Comparison of ENCODE assay signal across 8 cellular contexts in genomic region chr1:201020647-201021332, GRCh38. TPM values are rescaled to one million over a fixed set of nuclear protein-coding genes. Genes with fewer than 3 reads are reported as not detected.
DNase-seq lines count a peak whose midpoint lies in the region; ATAC-seq and TF ChIP-seq lines count a peak whose summit lies in the region.

No MANE protein-coding gene starts in this region.

- 80% methylated on average over 1 of the region's 10 CpGs; no CpG with 5 or more reads in 1 of the 2 donors for WGBS in gastroesophageal sphincter (ENCODE audit: low coverage in 1 of 2), 2 donors

- intact Hi-C loops in left colon (cut with DNase I, micrococcal nuclease): no loop called here

- no peaks in the 10 kb centered on the region for H3K36me3 ChIP-seq in gastroesophageal sphincter

- no peak for TF ChIP-seq CTCF in gastroesophageal sphincter (IDR thresholded peaks at IDR 0.05)

- no peaks in the 10 kb centered on the region for H3K9me3 Mint-ChIP-seq in activated naive CD8-positive, alpha-beta T cell (ENCODE audit: low read depth)

- peak overlapping the region; percentile 98 for H3K27ac Mint-ChIP-seq in activated naive CD8-positive, alpha-beta T cell

- no peak for TF ChIP-seq POLR2A in gastroesophageal sphincter (IDR thresholded peaks at IDR 0.05)

- H3K4me1 Mint-ChIP-seq in activated naive CD8-positive, alpha-beta T cell (ENCODE audit: low read depth): peaks cover 76% of the 10 kb centered on the region

- no peaks in the 10 kb centered on the region for H3K9me3 ChIP-seq in gastroesophageal sphincter

- peak overlapping the region; percentile 93 for H3K4me3 Mint-ChIP-seq in activated naive CD8-positive, alpha-beta T cell

- DNase-seq in NCI-H510A treated with DMSO at 0.1 percent for 48 hours (lab: John Stamatoyannopoulos, UW) (peak; percentile 13), NCI-H510A (lab: John Stamatoyannopoulos, UW) (no peak), NCI-H69 (lab: John Stamatoyannopoulos, UW) (peak; percentile 37), left colon (peak in 1 of 2 donors; percentile 52), T1000 (lab: John Stamatoyannopoulos, UW) (no peak), AG08396 (ENCODE audit: low spot score) (no peak)

- H3K27ac ChIP-seq in gastroesophageal sphincter: peak overlapping the region in 1 of 4 donors; percentile 7

- peaks cover 0 to 65% (median 17%) of the 10 kb centered on the region in 3 donors for H3K4me1 ChIP-seq in gastroesophageal sphincter

- ATAC-seq in left colon: peak; percentile 34
- no peak for ATAC-seq in gastroesophageal sphincter

- TF ChIP-seq EP300 in gastroesophageal sphincter (IDR thresholded peaks at IDR 0.05): no peak

- no peak overlapping the region for H3K4me3 ChIP-seq in gastroesophageal sphincter

- no peaks in the 10 kb centered on the region for H3K36me3 Mint-ChIP-seq in activated naive CD8-positive, alpha-beta T cell

- peaks cover 16% of the 10 kb centered on the region for H3K27me3 ChIP-seq in gastroesophageal sphincter

- no peaks in the 10 kb centered on the region for H3K27me3 Mint-ChIP-seq in activated naive CD8-positive, alpha-beta T cell

RNA-seq across cellular contexts. Expression of gene KIF21B, which starts 2.7 kb away (rescaled TPM):
- total RNA-seq in left colon: 10 to 100 TPM in 1 of 2 donors, 1 to 10 TPM in 1; 5.5 to 11.0 TPM
- 1 to 10 TPM; 1.2 to 1.9 (median 1.6) TPM for total RNA-seq in gastroesophageal sphincter

Comparison
In these comparisons a context has a peak if more than half of its experiments do, and no peak if none do; other contexts are left out.
1. DNase-seq: peak in NCI-H510A treated with DMSO at 0.1 percent for 48 hours (single experiment) and NCI-H69 (single experiment); none in NCI-H510A (single experiment), T1000 (single experiment) and AG08396 (single experiment).